24 cellular contexts compared by ENCODE assay signal in the genomic region with DNA sequence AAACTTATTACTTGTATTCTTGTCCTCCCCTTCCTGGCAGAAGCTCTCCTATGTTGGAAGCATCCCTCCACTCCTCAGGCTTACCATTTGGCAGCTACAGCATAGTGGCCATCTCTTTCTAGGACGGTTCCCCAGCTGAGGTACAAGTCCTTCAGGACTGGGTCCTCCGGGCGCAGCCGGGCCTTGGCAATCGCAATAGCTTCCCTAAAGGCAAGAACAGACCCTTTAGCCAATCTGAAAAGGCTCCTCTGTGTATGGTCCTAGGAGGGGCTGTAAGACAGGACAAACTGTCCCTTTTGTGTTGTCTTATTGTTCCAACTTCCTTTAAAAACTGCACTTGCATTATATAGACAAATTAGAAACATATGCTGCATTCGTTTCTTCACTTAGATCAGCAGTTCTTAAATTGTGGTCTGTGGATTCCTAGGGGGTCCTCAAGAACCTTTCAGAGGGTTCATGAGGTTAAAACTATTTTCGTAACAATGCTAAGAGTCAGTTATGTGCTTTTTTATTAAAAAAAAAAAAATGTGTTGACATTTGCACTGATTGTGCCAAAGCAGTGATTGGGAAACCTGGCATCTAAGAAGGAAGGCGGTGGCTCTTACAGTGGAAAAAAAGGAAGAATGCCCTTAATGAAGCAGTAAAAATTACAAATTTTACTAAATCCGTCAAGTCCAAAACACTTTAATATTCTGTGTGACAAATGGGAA. TPM values are rescaled to one million over a fixed set of nuclear protein-coding genes. Genes with fewer than 3 reads are reported as not detected.
DNase-seq lines count a peak whose midpoint lies in the region; ATAC-seq and TF ChIP-seq lines count a peak whose summit lies in the region.
"Had no signal": no experiment of that assay in that cellular context is flagged by ENCODE, and none has a peak within 500 bp of the region (broad histone marks: within the 10 kb centered on the region; RNA-seq: fewer than 3 reads in every experiment).

No MANE protein-coding gene starts in this region.

- no peak overlapping the region for H2AFZ ChIP-seq in GM23248
- H2AFZ ChIP-seq: neural progenitor cell had no signal

- DNase-seq in GM23248 (peak; percentile 30), brain pericyte (ENCODE audit: low read depth, low spot score) (peak; percentile 54), lower leg skin (ENCODE audit: low spot score in 2 of 2) (peak; percentile 67 to 87), thoracic aorta (ENCODE audit: low spot score) (no peak), amygdala (lab: John Stamatoyannopoulos, UW) (no peak)
- DNase-seq in stimulated activated naive CD4-positive, alpha-beta T cell (lab: John Stamatoyannopoulos, UW): no peak
- DNase-seq: activated naive CD4-positive, alpha-beta T cell treated with anti-CD3 and anti-CD28 coated beads for 36 hours; activated T-cell treated with anti-CD3 and anti-CD28 coated beads, Interleukin-2, amount 50 U/mL, for 4 hours; AML-193; colonic mucosa; DMS53; esophagus squamous epithelium; HCEC 1CT; head of caudate nucleus; KG1; NCI-H1436 treated with DMSO at 0.1 percent for 48 hours; NCI-H510A treated with DMSO at 0.1 percent for 48 hours; NK-92 treated with Interleukin-12 subunit alpha and Interleukin-12 subunit beta, amount 100 ng/mL, for 24 hours; spleen; stimulated activated CD4-positive, alpha-beta T cell treated with anti-CD3 and anti-CD28 coated beads, Interleukin-4, amount 100 ng/mL, for 4 hours; stimulated activated naive CD8-positive, alpha-beta T cell treated with anti-CD3 and anti-CD28 coated beads, Interleukin-15, amount 100 ng/mL, for 72 hours; T-helper 1 cell had no signal

- H3K9me2 ChIP-seq in GM23248 (ENCODE audit: insufficient read depth): no peaks in the 10 kb centered on the region

- in situ Hi-C loops in GM23248 (cut with MboI): no loop called here

- H3K4me3 ChIP-seq in GM23248 (no peak overlapping the region), lower leg skin (ENCODE audit: low read depth, poor library complexity, severe bottlenecking) (no peak overlapping the region), thoracic aorta (no peak overlapping the region)
- H3K4me3 ChIP-seq: colonic mucosa, esophagus squamous epithelium, neural progenitor cell, spleen had no signal

- no peaks in the 10 kb centered on the region for H3K27me3 ChIP-seq in GM23248 (replicated peaks; ENCODE audit: insufficient read depth)
- H3K27me3 ChIP-seq in thoracic aorta (replicated peaks; ENCODE audit: insufficient read depth): no peaks in the 10 kb centered on the region
- H3K27me3 ChIP-seq: colonic mucosa, esophagus squamous epithelium, neural progenitor cell, spleen had no signal

- no peaks in the 10 kb centered on the region for H3K4me1 ChIP-seq in GM23248 (ENCODE audit: insufficient read depth)
- H3K4me1 ChIP-seq in thoracic aorta (ENCODE audit: control insufficient read depth in 1 of 2, low read depth in 2 of 2): peaks cover 2 to 30% of the 10 kb centered on the region in 2 donors
- H3K4me1 ChIP-seq: colonic mucosa, neural progenitor cell, spleen had no signal

- H3K79me2 ChIP-seq in GM23248 (ENCODE audit: insufficient read depth): no peaks in the 10 kb centered on the region

- H3K9me3 ChIP-seq in GM23248 (ENCODE audit: low read depth) (no peaks in the 10 kb centered on the region), thoracic aorta (no peaks in the 10 kb centered on the region)
- H3K9me3 ChIP-seq: colonic mucosa, esophagus squamous epithelium, spleen had no signal

- TF ChIP-seq CTCF in lower leg skin (IDR thresholded peaks at IDR 0.05): no peak
- TF ChIP-seq CTCF in thoracic aorta (IDR thresholded peaks at IDR 0.05): no peak

- no peak overlapping the region for H3K9ac ChIP-seq in GM23248
- H3K9ac ChIP-seq: neural progenitor cell had no signal

- H3F3A ChIP-seq in GM23248 (ENCODE audit: insufficient read depth): no peaks in the 10 kb centered on the region

- ATAC-seq in thoracic aorta (ENCODE audit: insufficient number of reproducible peaks, low FRiP score, low read depth) (no peak), HG03175 (IDR thresholded peaks at IDR 0.05; ENCODE audit: unreplicated experiment) (no peak)
- ATAC-seq: activated T-cell treated with anti-CD3 and anti-CD28 coated beads, Interleukin-2, amount 50 U/mL, for 4 hours; stimulated activated naive CD8-positive, alpha-beta T cell treated with anti-CD3 and anti-CD28 coated beads, Interleukin-15, amount 100 ng/mL, for 72 hours had no signal

- intact Hi-C loops in lower leg skin (cut with DNase I; ENCODE audit: low total_unique reads): no loop called here

- H3K4me2 ChIP-seq in GM23248 (ENCODE audit: unreplicated experiment): no peak overlapping the region
- H3K4me2 ChIP-seq: neural progenitor cell had no signal

- no peaks in the 10 kb centered on the region for H4K20me1 ChIP-seq in GM23248 (ENCODE audit: insufficient read depth)

- H3K36me3 ChIP-seq in GM23248 (ENCODE audit: low read depth): peaks cover 44% of the 10 kb centered on the region; the same call in 1 of the 2 replicates
- H3K36me3 ChIP-seq in thoracic aorta: peaks cover 10% of the 10 kb centered on the region
- H3K36me3 ChIP-seq: colonic mucosa had no signal

- no peak overlapping the region for H3K27ac ChIP-seq in GM23248
- H3K27ac ChIP-seq in thoracic aorta: peak overlapping the region; percentile 27 to 82
- H3K27ac ChIP-seq: colonic mucosa, neural progenitor cell, spleen had no signal

- no peak for TF ChIP-seq POLR2A in lower leg skin (IDR thresholded peaks at IDR 0.05)

- WGBS in GM23248 (ENCODE audit: low coverage in 1 of 2, low lambda C conversion rate in 2 of 2, missing lambda C conversion rate in 2 of 2), 2 experiments: 50 to 54% methylated on average over 9 of the region's 9 CpGs
- 59 to 69% methylated on average over 9 of the region's 9 CpGs for WGBS in lower leg skin, 2 donors

RNA-seq across cellular contexts. Expression of a gene that starts 38.7 kb away (rescaled TPM):
- total RNA-seq in GM23248 (2014; rRNA removed; shearing (Covaris generic)): 10.6 and 13.8 TPM in 2 replicates
- polyA plus RNA-seq in GM23248 (2016; fragmentation: Nextera tagmentation; extraction: Ambion mirVana): 9.1 and 9.4 TPM in 2 replicates
- total RNA-seq in lower leg skin (10 to 100 TPM; 16.7 to 20.5 (median 18.9) TPM), thoracic aorta (10 to 100 TPM; 13.4 to 21.0 TPM)

RNA-seq across cellular contexts. Expression of a gene that starts 40.8 kb away (rescaled TPM):
- total RNA-seq in GM23248 (2014; rRNA removed; shearing (Covaris generic)): 73.6 and 91.8 TPM in 2 replicates
- 67.0 and 69.2 TPM in 2 replicates for polyA plus RNA-seq in GM23248 (2016; fragmentation: Nextera tagmentation; extraction: Ambion mirVana)
- total RNA-seq in lower leg skin (10 to 100 TPM; 47.8 to 92.9 (median 65.4) TPM), thoracic aorta (10 to 100 TPM; 75.5 to 90.9 TPM)

RNA-seq across cellular contexts. Expression of a gene that starts 41.6 kb away (rescaled TPM):
- 4.8 and 11.5 TPM in 2 replicates for total RNA-seq in GM23248 (2014; rRNA removed; shearing (Covaris generic))
- 93.7 and 95.9 TPM in 2 replicates for polyA plus RNA-seq in GM23248 (2016; fragmentation: Nextera tagmentation; extraction: Ambion mirVana)
- total RNA-seq in lower leg skin (10 to 100 TPM; 19.1 to 24.4 (median 22.2) TPM), thoracic aorta (10 to 100 TPM in 1 of 2 donors, 1 to 10 TPM in 1; 8.1 to 12.0 TPM)

RNA-seq across cellular contexts. Expression of a gene that starts 48.9 kb away (rescaled TPM):
- total RNA-seq in GM23248 (2014; rRNA removed; shearing (Covaris generic)): 10.3 and 12.8 TPM in 2 replicates
- 5.4 and 6.7 TPM in 2 replicates for polyA plus RNA-seq in GM23248 (2016; fragmentation: Nextera tagmentation; extraction: Ambion mirVana)
- total RNA-seq in lower leg skin (10 to 100 TPM; 20.2 to 72.8 (median 47.3) TPM), thoracic aorta (10 to 100 TPM; 43.9 to 70.5 TPM)
- total RNA-seq: activated naive CD4-positive, alpha-beta T cell treated with anti-CD3 and anti-CD28 coated beads for 36 hours had no signal

Comparison
In these comparisons a context has a peak if more than half of its experiments do, and no peak if none do; other contexts are left out.
1. DNase-seq: peak in GM23248 (single experiment), brain pericyte (single experiment) and lower leg skin (2 of 2); none in thoracic aorta (single experiment), stimulated activated naive CD4-positive, alpha-beta T cell (0 of 6) and amygdala (0 of 56).